Comparison of ENCODE assay signal across 10 cellular contexts in the genomic region with DNA sequence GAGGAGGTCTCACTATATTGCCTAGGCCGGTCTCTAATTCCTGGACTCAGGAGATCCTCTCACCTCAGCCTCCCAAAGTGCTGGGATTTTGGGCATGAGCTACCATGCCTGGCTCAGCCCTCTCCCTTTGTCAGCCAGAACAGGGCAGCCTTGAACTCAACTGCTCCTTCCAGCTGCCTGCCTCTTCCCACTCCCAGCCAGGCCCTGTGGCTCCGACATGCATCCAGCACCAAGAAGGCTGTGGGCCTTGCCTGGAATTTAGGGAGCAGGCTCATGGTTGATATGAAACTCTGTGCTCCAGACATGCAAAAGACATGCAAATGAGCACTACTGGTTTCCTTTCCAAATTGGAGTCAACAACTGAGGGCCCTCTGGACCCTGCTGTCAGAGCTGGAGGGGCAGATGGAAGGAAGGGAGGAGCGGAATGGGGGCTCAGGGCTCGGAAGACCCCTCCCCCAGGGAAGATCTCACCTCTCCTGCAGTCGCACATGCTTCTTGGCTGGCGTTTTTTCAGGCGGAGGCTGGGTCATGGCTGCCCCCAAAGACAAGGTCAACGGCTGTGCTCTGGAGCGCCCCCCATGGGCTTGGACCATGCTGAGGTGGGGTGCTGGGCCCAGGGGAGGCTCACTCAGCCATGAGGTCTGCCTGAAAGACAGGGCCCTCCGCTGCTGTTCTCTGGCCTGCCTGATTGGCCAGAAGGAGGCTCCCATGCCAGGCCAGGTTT. TPM values are rescaled to one million over a fixed set of nuclear protein-coding genes. Genes with fewer than 3 reads are reported as not detected.
DNase-seq lines count a peak whose midpoint lies in the region; ATAC-seq and TF ChIP-seq lines count a peak whose summit lies in the region.
"Had no signal": no experiment of that assay in that cellular context is flagged by ENCODE, and none has a peak within 500 bp of the region (broad histone marks: within the 10 kb centered on the region; RNA-seq: fewer than 3 reads in every experiment).

No MANE protein-coding gene starts in this region.

- no peak overlapping the region for H3K4me3 Mint-ChIP-seq in mesothelial cell of epicardium

- H3K4me3 ChIP-seq in DND-41 (ENCODE audit: low read depth in 1 of 2, low read length in 2 of 2): peak overlapping the region; percentile 11 to 60; a peak in 3 of 4 replicates
- H3K4me3 ChIP-seq in HCT116 (replicated peaks in 1 of 2; ENCODE audit: low read depth in 1 of 2, low read length in 2 of 2): no peak overlapping the region
- no peak overlapping the region for H3K4me3 ChIP-seq in WERI-Rb-1 (ENCODE audit: low read depth, low read length)

- H3K9ac ChIP-seq in DND-41 (ENCODE audit: low read depth, low read length): peak overlapping the region; percentile 75
- no peak overlapping the region for H3K9ac ChIP-seq in HCT116 (ENCODE audit: low read length)

- H3K9me3 ChIP-seq in DND-41 (ENCODE audit: insufficient read depth, low read length, severe bottlenecking) (no peaks in the 10 kb centered on the region), HCT116 (ENCODE audit: control insufficient read depth in 1 of 2, insufficient read depth in 1 of 2, low read depth in 1 of 2, low read length in 2 of 2) (no peaks in the 10 kb centered on the region), WERI-Rb-1 (ENCODE audit: severe bottlenecking) (no peaks in the 10 kb centered on the region)

- intact Hi-C loops in HCT116 (cut with micrococcal nuclease): no loop called here

- peak; percentile 39 for TF ChIP-seq CTCF in DND-41 (IDR thresholded peaks at IDR 0.05; ENCODE audit: borderline replicate concordance, extremely low read depth, low read length, poor library complexity, severe bottlenecking)
- peak in 2 of 3 experiments; percentile 10 to 14; a peak in 1 of 6 replicates for TF ChIP-seq CTCF in HCT116 (IDR thresholded peaks at IDR 0.05 in 2 of 3, conservative IDR thresholded peaks at IDR 0.05 in 1 of 3; ENCODE audit: borderline replicate concordance in 1 of 3, insufficient read depth in 1 of 3, low read depth in 2 of 3, low read length in 2 of 3)
- TF ChIP-seq CTCF in WERI-Rb-1 (IDR thresholded peaks at IDR 0.05; ENCODE audit: low read depth, low read length): peak; percentile 62
- TF ChIP-seq CTCF in mesothelial cell of epicardium (IDR thresholded peaks at IDR 0.05; ENCODE audit: unreplicated experiment): no peak

- peaks cover 28% of the 10 kb centered on the region for H3K79me2 ChIP-seq in DND-41 (ENCODE audit: insufficient read depth, low read length)
- no peaks in the 10 kb centered on the region for H3K79me2 ChIP-seq in HCT116 (ENCODE audit: insufficient read depth, low read length)

- no peak for TF ChIP-seq POLR2A in HCT116 (IDR thresholded peaks at IDR 0.05; ENCODE audit: borderline replicate concordance, extremely low read depth, insufficient read depth, insufficient read length)

- no peaks in the 10 kb centered on the region for H3K9me2 ChIP-seq in HCT116 (ENCODE audit: insufficient read depth)

- 0 out of 3 replicates have a peak, but pooled peaks have one; percentile 2 for ATAC-seq in DND-41 (ENCODE audit: insufficient read depth, low read depth)
- ATAC-seq in HCT116: no peak
- no peak for ATAC-seq in GM19328 (IDR thresholded peaks at IDR 0.05; ENCODE audit: unreplicated experiment)
- ATAC-seq in HG03097 (IDR thresholded peaks at IDR 0.05; ENCODE audit: low FRiP score, unreplicated experiment): no peak
- ATAC-seq in GM19463 (IDR thresholded peaks at IDR 0.05; ENCODE audit: unreplicated experiment): no peak

- DNase-seq in DND-41 (peak; percentile 62), HCT116 (ENCODE audit: low read depth, low spot score) (no peak), WERI-Rb-1 (peak; percentile 42), mesothelial cell of epicardium (ENCODE audit: low spot score in 2 of 2, unreplicated experiment in 2 of 2) (no peak), retina (no peak)
- DNase-seq: occipital lobe had no signal

- RAD21 ChIA-PET in HCT116 (lab: Charles Lee; ENCODE audit: low non-redundant PET in 1 of 2, low total read pairs in 2 of 2, uncharacterized antibody in 2 of 2, unreplicated experiment in 2 of 2): no interaction called here

- no peak for TF ChIP-seq RAD21 in HCT116 (IDR thresholded peaks at IDR 0.05; ENCODE audit: low read depth)

- H3K27ac ChIP-seq in DND-41 (ENCODE audit: low read length): peak overlapping the region; percentile 98
- H3K27ac ChIP-seq in HCT116 (ENCODE audit: low read depth, low read length): no peak overlapping the region
- no peak overlapping the region for H3K27ac ChIP-seq in WERI-Rb-1

- CTCF ChIA-PET in HCT116 (lab: Charles Lee): no interaction called here

- H3K36me3 ChIP-seq in DND-41 (ENCODE audit: insufficient read depth, low read length): peaks cover 42% of the 10 kb centered on the region
- no peaks in the 10 kb centered on the region for H3K36me3 ChIP-seq in HCT116 (ENCODE audit: control insufficient read depth in 1 of 2, insufficient read depth in 2 of 2, low read length in 2 of 2)
- H3K36me3 ChIP-seq in WERI-Rb-1: no peaks in the 10 kb centered on the region

- peak overlapping the region; percentile 13 for H3K27ac Mint-ChIP-seq in mesothelial cell of epicardium

- H3K4me1 Mint-ChIP-seq in mesothelial cell of epicardium: peaks cover 39% of the 10 kb centered on the region

- H2AFZ ChIP-seq in DND-41 (ENCODE audit: low read depth, low read length): peak overlapping the region; percentile 75
- H2AFZ ChIP-seq in HCT116 (ENCODE audit: low read depth, low read length, poor library complexity, severe bottlenecking): no peak overlapping the region

- POLR2A ChIA-PET in HCT116 (lab: Charles Lee): no interaction called here

- H3K4me1 ChIP-seq in DND-41 (ENCODE audit: insufficient read depth, low read length): peaks cover 65% of the 10 kb centered on the region
- peaks cover 20 to 26% of the 10 kb centered on the region in 2 experiments; a peak in 3 of 4 replicates for H3K4me1 ChIP-seq in HCT116 (ENCODE audit: control insufficient read depth in 1 of 2, insufficient read depth in 2 of 2, low read length in 2 of 2)

- no peaks in the 10 kb centered on the region for H4K20me1 ChIP-seq in DND-41 (ENCODE audit: insufficient read depth, low read length)
- H4K20me1 ChIP-seq in HCT116 (ENCODE audit: insufficient read depth): no peaks in the 10 kb centered on the region

- no TSS peak for BruUV-seq in HCT116 (replicated peaks; lab: Mats Ljungman, UMichigan)

- no peaks in the 10 kb centered on the region for H3K27me3 Mint-ChIP-seq in mesothelial cell of epicardium (ENCODE audit: low read depth)

- no peaks in the 10 kb centered on the region for H3K36me3 Mint-ChIP-seq in mesothelial cell of epicardium

- H3K4me2 ChIP-seq in DND-41 (ENCODE audit: insufficient read depth, low read length): peak overlapping the region; percentile 68
- no peak overlapping the region for H3K4me2 ChIP-seq in HCT116 (ENCODE audit: low read length)

- H3K27me3 ChIP-seq in DND-41 (ENCODE audit: insufficient read depth, low read length, poor library complexity) (no peaks in the 10 kb centered on the region), HCT116 (ENCODE audit: insufficient read depth, low read length) (no peaks in the 10 kb centered on the region), WERI-Rb-1 (ENCODE audit: insufficient read depth, low read depth, severe bottlenecking) (no peaks in the 10 kb centered on the region)

- H3K9me3 Mint-ChIP-seq in mesothelial cell of epicardium: no peaks in the 10 kb centered on the region

TF ChIP-seq in HCT116, 20 proteins besides CTCF, POLR2A, EP300 and RAD21 (continues in another document):
- TF ChIP-seq ZFX (IDR thresholded peaks at IDR 0.05): no peak
- no peak for TF ChIP-seq EZH2 (IDR thresholded peaks at IDR 0.05)
- TF ChIP-seq, protein P1, sequence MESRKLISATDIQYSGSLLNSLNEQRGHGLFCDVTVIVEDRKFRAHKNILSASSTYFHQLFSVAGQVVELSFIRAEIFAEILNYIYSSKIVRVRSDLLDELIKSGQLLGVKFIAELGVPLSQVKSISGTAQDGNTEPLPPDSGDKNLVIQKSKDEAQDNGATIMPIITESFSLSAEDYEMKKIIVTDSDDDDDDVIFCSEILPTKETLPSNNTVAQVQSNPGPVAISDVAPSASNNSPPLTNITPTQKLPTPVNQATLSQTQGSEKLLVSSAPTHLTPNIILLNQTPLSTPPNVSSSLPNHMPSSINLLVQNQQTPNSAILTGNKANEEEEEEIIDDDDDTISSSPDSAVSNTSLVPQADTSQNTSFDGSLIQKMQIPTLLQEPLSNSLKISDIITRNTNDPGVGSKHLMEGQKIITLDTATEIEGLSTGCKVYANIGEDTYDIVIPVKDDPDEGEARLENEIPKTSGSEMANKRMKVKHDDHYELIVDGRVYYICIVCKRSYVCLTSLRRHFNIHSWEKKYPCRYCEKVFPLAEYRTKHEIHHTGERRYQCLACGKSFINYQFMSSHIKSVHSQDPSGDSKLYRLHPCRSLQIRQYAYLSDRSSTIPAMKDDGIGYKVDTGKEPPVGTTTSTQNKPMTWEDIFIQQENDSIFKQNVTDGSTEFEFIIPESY (IDR thresholded peaks at IDR 0.05; ENCODE audit: extremely low read depth, insufficient replicate concordance, low read length): no peak
- TF ChIP-seq SP1 (IDR thresholded peaks at IDR 0.05; ENCODE audit: low read depth): no peak
- TF ChIP-seq, protein P2, sequence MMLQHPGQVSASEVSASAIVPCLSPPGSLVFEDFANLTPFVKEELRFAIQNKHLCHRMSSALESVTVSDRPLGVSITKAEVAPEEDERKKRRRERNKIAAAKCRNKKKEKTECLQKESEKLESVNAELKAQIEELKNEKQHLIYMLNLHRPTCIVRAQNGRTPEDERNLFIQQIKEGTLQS (IDR thresholded peaks at IDR 0.05): no peak
- TF ChIP-seq YY1 (IDR thresholded peaks at IDR 0.05; ENCODE audit: extremely low read depth, insufficient replicate concordance, low read depth, low read length): no peak
- no peak for TF ChIP-seq CEBPB (IDR thresholded peaks at IDR 0.05; ENCODE audit: low read depth)
- no peak for TF ChIP-seq ZNF274 (IDR thresholded peaks at IDR 0.05; ENCODE audit: low read depth, low read length)
- no peak for TF ChIP-seq EGR1 (IDR thresholded peaks at IDR 0.05; ENCODE audit: low read depth)
- TF ChIP-seq CBX3 (IDR thresholded peaks at IDR 0.05; ENCODE audit: low read depth): no peak
- no peak for TF ChIP-seq JUND (IDR thresholded peaks at IDR 0.05)
- no peak for TF ChIP-seq TCF7L2 (IDR thresholded peaks at IDR 0.05; ENCODE audit: borderline replicate concordance, extremely low read depth, insufficient read depth, insufficient read length)

RNA-seq across cellular contexts. Expression of gene PTPN7, which starts 1.4 kb away (rescaled TPM):
- total RNA-seq in HCT116 (2021; ENCODE audit: unreplicated experiment) (0.76 TPM), mesothelial cell of epicardium (0.31 to 0.49 TPM (median 0.32 TPM) in 3 replicates)
- 0.12 and 0.25 TPM in 2 replicates for polyA plus RNA-seq in HCT116 (2012)
- total RNA-seq: NCI-H460 had no signal

RNA-seq across cellular contexts. Expression of gene ARL8A, which starts 14.4 kb away (rescaled TPM):
- total RNA-seq in HCT116 (2021; ENCODE audit: unreplicated experiment) (45.6 TPM), mesothelial cell of epicardium (73.9 to 79.6 TPM (median 74.4 TPM) in 3 replicates)
- polyA plus RNA-seq in HCT116 (2012): 35.2 and 36.4 TPM in 2 replicates

RNA-seq across cellular contexts. Expression of gene LGR6, which starts 34.6 kb away (rescaled TPM):
- 0.20 TPM for total RNA-seq in HCT116 (2021; ENCODE audit: unreplicated experiment)
- 0.48 and 1.2 TPM in 2 replicates for polyA plus RNA-seq in HCT116 (2012)
- 3.1 to 4.7 TPM (median 3.1 TPM) in 3 replicates for total RNA-seq in mesothelial cell of epicardium

RNA-seq across cellular contexts. Expression of gene GPR37L1, which starts 36.3 kb away (rescaled TPM):
- total RNA-seq in HCT116 (2021; ENCODE audit: unreplicated experiment) (0.10 TPM), mesothelial cell of epicardium (0.07 to 0.11 TPM (median 0.09 TPM) in 3 replicates)
- polyA plus RNA-seq in HCT116 (2012): 0.16 and 0.19 TPM in 2 replicates
- total RNA-seq: NCI-H460 had no signal

Comparison
In these comparisons a context has a peak if more than half of its experiments do, and no peak if none do; other contexts are left out.
1. DNase-seq: peak in DND-41 (single experiment) and WERI-Rb-1 (single experiment); none in HCT116 (single experiment), mesothelial cell of epicardium (0 of 2) and retina (single experiment).
2. H3K4me3 ChIP-seq: peak in DND-41 (2 of 2); none in HCT116 (0 of 2) and WERI-Rb-1 (single experiment).